12 cellular contexts compared by ENCODE assay signal in genomic region chr14:68598089-68598488, GRCh38.
A peak's percentile ranks its signal among the peaks of the same experiment; 100 is the strongest.
DNase-seq lines count a peak whose midpoint lies in the region; ATAC-seq, FAIRE-seq and TF ChIP-seq lines count a peak whose summit lies in the region.
"Had no signal": no experiment of that assay in that cellular context is flagged by ENCODE, and none has a peak within 500 bp of the region (broad histone marks: within the 10 kb centered on the region; RNA-seq: fewer than 3 reads in every experiment).

No MANE protein-coding gene starts in this region.

- FAIRE-seq in K562 (lab: Jason Lieb, UNC) = no peak

- TF ChIP-seq POLR2A in K562 (conservative IDR thresholded peaks at IDR 0.05) = no peak

- H2AFZ ChIP-seq in K562 (ENCODE audit: low read depth, low read length) = no peak overlapping the region

- POLR2A ChIA-PET in AG04450 (lab: Yijun Ruan, JAX) (interaction anchor here (0.7 kb wide), 2 partner anchors 10 to 90 kb away, joined by 3 read pairs; no protein-coding TSS in a partner anchor), K562 (lab: Yijun Ruan, JAX) (interaction anchor here (0.7 kb wide), 1 partner anchor 441 kb away, joined by 3 read pairs; no protein-coding TSS in a partner anchor)

- H3K27me3 ChIP-seq in AG04450 (ENCODE audit: control insufficient read depth, insufficient read depth, low read length) (no peaks in the 10 kb centered on the region), K562 (ENCODE audit: control insufficient read depth in 2 of 2, insufficient read depth in 2 of 2, low read length in 2 of 2) (no peaks in the 10 kb centered on the region), liver (ENCODE audit: control insufficient read depth in 4 of 4, insufficient read depth in 4 of 4, low read length in 3 of 4) (no peaks in the 10 kb centered on the region), skeletal muscle satellite cell (ENCODE audit: control insufficient read depth, insufficient read depth, low read length) (no peaks in the 10 kb centered on the region)

- WGBS in K562 (ENCODE audit: insufficient coverage, low coverage, missing lambda C conversion rate) = 21% methylated on average over 2 of the region's 2 CpGs
- 82% methylated on average over 2 of the region's 2 CpGs for WGBS in liver

- BruUV-seq in K562 (replicated peaks; lab: Mats Ljungman, UMichigan) = no TSS peak

- CTCF ChIA-PET in AG04450 (lab: Charles Lee) = no interaction called here
- CTCF ChIA-PET in K562 (lab: Yijun Ruan, JAX; ENCODE audit: low intra/inter-chr PET ratio) = no interaction called here

- H3K4me2 ChIP-seq in K562 (ENCODE audit: insufficient read depth, low read length) (no peak overlapping the region), skeletal muscle satellite cell (ENCODE audit: low read length) (peak overlapping the region; percentile 58)

- H3K4me1 ChIP-seq in K562 (replicated peaks in 1 of 2; ENCODE audit: control insufficient read depth in 2 of 2, insufficient read depth in 2 of 2, low read length in 2 of 2) (no peaks in the 10 kb centered on the region; a peak in 2 of 5 replicates), liver (ENCODE audit: control insufficient read depth in 4 of 4, insufficient read depth in 4 of 4, low read length in 3 of 4) (no peaks in the 10 kb centered on the region), skeletal muscle satellite cell (ENCODE audit: control insufficient read depth, insufficient read depth, low read length) (peaks cover 68% of the 10 kb centered on the region)

- in situ Hi-C loops in K562 (cut with MboI) = no loop called here

- peaks cover 0 to 14% of the 10 kb centered on the region in 2 donors for H3K4me1 Mint-ChIP-seq in natural killer cell

- no peak overlapping the region for H3K4me3 Mint-ChIP-seq in natural killer cell
- H3K4me3 Mint-ChIP-seq: activated T-helper 1 cell treated with anti-CD3 and anti-CD28 coated beads, Interleukin-12 subunit alpha, Interleukin-12 subunit beta, Interleukin-2, Interleukin-4 antibody, amounts not matched to agents 30 ng/mL and 10 ng/mL and 1 ng/mL, durations not matched to agents 14 hours and 24 hours and 36 hours; natural killer cell treated with Interleukin-12 subunit alpha and Interleukin-12 subunit beta and Interleukin-15 and Interleukin-18, amount 100 ng/mL, for 72 hours had no signal

- no peaks in the 10 kb centered on the region for H3K27me3 Mint-ChIP-seq in natural killer cell (ENCODE audit: low read depth in 2 of 2)
- H3K27me3 Mint-ChIP-seq: natural killer cell treated with Interleukin-12 subunit alpha and Interleukin-12 subunit beta and Interleukin-15 and Interleukin-18, amount 100 ng/mL, for 72 hours had no signal

- no peaks in the 10 kb centered on the region for H3K36me3 Mint-ChIP-seq in natural killer cell
- H3K36me3 Mint-ChIP-seq: natural killer cell treated with Interleukin-12 subunit alpha and Interleukin-12 subunit beta and Interleukin-15 and Interleukin-18, amount 100 ng/mL, for 72 hours had no signal

- TF ChIP-seq CTCF in AG04450 (IDR thresholded peaks at IDR 0.05; ENCODE audit: low read depth, low read length) (no peak), K562 (IDR thresholded peaks at IDR 0.05 in 2 of 3, conservative IDR thresholded peaks at IDR 0.05 in 1 of 3; ENCODE audit: insufficient read depth in 2 of 3, low read depth in 1 of 3, low read length in 3 of 3) (no peak), liver (IDR thresholded peaks at IDR 0.05; ENCODE audit: low read depth, low read length, missing input control) (no peak), natural killer cell (IDR thresholded peaks at IDR 0.05) (no peak)

- H3K36me3 ChIP-seq in K562 (ENCODE audit: control insufficient read depth, insufficient read depth, low read length) (no peaks in the 10 kb centered on the region), liver (ENCODE audit: control insufficient read depth in 4 of 4, insufficient read depth in 3 of 4, low read depth in 1 of 4, low read length in 3 of 4) (no peaks in the 10 kb centered on the region), skeletal muscle satellite cell (ENCODE audit: insufficient read depth, low read length) (no peaks in the 10 kb centered on the region)

- intact Hi-C loops in K562 (cut with micrococcal nuclease) = no loop called here
- intact Hi-C loops in natural killer cell (cut with micrococcal nuclease) = no loop called here

- TF ChIP-seq EP300 in K562 (IDR thresholded peaks at IDR 0.05; ENCODE audit: low read length) = no peak

- H3K79me2 ChIP-seq in K562 (ENCODE audit: control insufficient read depth, insufficient read depth, low read length) = no peaks in the 10 kb centered on the region

- DNase-seq in AG04450 (ENCODE audit: low read depth, low spot score) (no peak), K562 (ENCODE audit: extremely low read depth in 1 of 4, low spot score in 3 of 4) (no peak), NCI-H524 (lab: John Stamatoyannopoulos, UW) (no peak), natural killer cell (no peak)
- DNase-seq: Karpas-422 had no signal

- H3K9ac ChIP-seq in K562 (ENCODE audit: insufficient read depth in 1 of 2, low read depth in 2 of 2, low read length in 2 of 2) (no peak overlapping the region), liver (ENCODE audit: low read depth in 1 of 2, low read length in 2 of 2) (no peak overlapping the region), skeletal muscle satellite cell (ENCODE audit: low read depth, low read length) (peak overlapping the region; percentile 77)

- no peak for ATAC-seq in K562
- no peak for ATAC-seq in GM18520 (IDR thresholded peaks at IDR 0.05; ENCODE audit: unreplicated experiment)
- no peak for ATAC-seq in HG03097 (IDR thresholded peaks at IDR 0.05; ENCODE audit: low FRiP score, unreplicated experiment)
- ATAC-seq in natural killer cell = no peak
- ATAC-seq: activated CD4-positive, CD25-positive, alpha-beta regulatory T cell treated with anti-CD3 and anti-CD28 coated beads, Interleukin-2, amount 50 U/mL, for 24 hours; natural killer cell treated with Interleukin-12 subunit alpha and Interleukin-12 subunit beta and Interleukin-15 and Interleukin-18, amount 100 ng/mL, for 72 hours had no signal

- H3K27ac Mint-ChIP-seq in natural killer cell = no peak overlapping the region
- H3K27ac Mint-ChIP-seq: activated T-helper 1 cell treated with anti-CD3 and anti-CD28 coated beads, Interleukin-12 subunit alpha, Interleukin-12 subunit beta, Interleukin-2, Interleukin-4 antibody, amounts not matched to agents 30 ng/mL and 10 ng/mL and 1 ng/mL, durations not matched to agents 14 hours and 24 hours and 36 hours had no signal

- no peaks in the 10 kb centered on the region for H3K9me3 Mint-ChIP-seq in natural killer cell
- H3K9me3 Mint-ChIP-seq: activated T-helper 1 cell treated with anti-CD3 and anti-CD28 coated beads, Interleukin-12 subunit alpha, Interleukin-12 subunit beta, Interleukin-2, Interleukin-4 antibody, amounts not matched to agents 30 ng/mL and 10 ng/mL and 1 ng/mL, durations not matched to agents 14 hours and 24 hours and 36 hours; natural killer cell treated with Interleukin-12 subunit alpha and Interleukin-12 subunit beta and Interleukin-15 and Interleukin-18, amount 100 ng/mL, for 72 hours had no signal

- TF ChIP-seq RAD21 in K562 (CRISPR knock-in tag; conservative IDR thresholded peaks at IDR 0.05 in 1 of 2, IDR thresholded peaks at IDR 0.05 in 1 of 2) (no peak), liver (IDR thresholded peaks at IDR 0.05) (no peak)

- peak overlapping the region; percentile 98 for H3K27ac ChIP-seq in AG04450 (ENCODE audit: low read depth, low read length)
- H3K27ac ChIP-seq in K562 (ENCODE audit: extremely low read depth, low read depth, low read length) = no peak overlapping the region
- peak overlapping the region; percentile 73 to 79 for H3K27ac ChIP-seq in liver (ENCODE audit: low read depth in 1 of 2, low read length in 2 of 2)

- H3K4me3 ChIP-seq in AG04450 (ENCODE audit: low read depth, low read length) (no peak overlapping the region), K562 (no peak overlapping the region), liver (ENCODE audit: low read depth in 1 of 3, low read length in 3 of 3) (no peak overlapping the region), skeletal muscle satellite cell (ENCODE audit: low read length) (peak overlapping the region; percentile 46)

- H3K9me3 ChIP-seq in AG04450 (ENCODE audit: control insufficient read depth, insufficient read depth, low read length) (no peaks in the 10 kb centered on the region), K562 (replicated peaks; ENCODE audit: control insufficient read depth, insufficient read depth, low read depth, low read length) (no peaks in the 10 kb centered on the region), liver (ENCODE audit: control insufficient read depth in 4 of 4, low read length in 3 of 4) (no peaks in the 10 kb centered on the region), skeletal muscle satellite cell (replicated peaks; ENCODE audit: low read length) (no peaks in the 10 kb centered on the region)

- H3K9me1 ChIP-seq in K562 (ENCODE audit: control insufficient read depth, insufficient read depth, low read length) = no peaks in the 10 kb centered on the region

- H4K20me1 ChIP-seq in K562 (replicated peaks; ENCODE audit: control insufficient read depth, insufficient read depth, low read length) = no peaks in the 10 kb centered on the region

TF ChIP-seq in K562, 482 proteins besides CTCF, POLR2A, EP300 and RAD21 (continues in another document):
- TF ChIP-seq ZNF24 (IDR thresholded peaks at IDR 0.05) (0 out of 2 replicates have a peak, but pooled peaks have one; percentile 41), HNRNPH1 (optimal IDR thresholded peaks at IDR 0.05; ENCODE audit: low read depth, low read length) (no peak)
- TF ChIP-seq, protein P1, sequence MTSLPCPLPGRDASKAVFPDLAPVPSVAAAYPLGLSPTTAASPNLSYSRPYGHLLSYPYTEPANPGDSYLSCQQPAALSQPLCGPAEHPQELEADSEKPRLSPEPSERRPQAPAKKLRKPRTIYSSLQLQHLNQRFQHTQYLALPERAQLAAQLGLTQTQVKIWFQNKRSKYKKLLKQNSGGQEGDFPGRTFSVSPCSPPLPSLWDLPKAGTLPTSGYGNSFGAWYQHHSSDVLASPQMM (CRISPR knock-in tag; IDR thresholded peaks at IDR 0.05) = no peak

TF ChIP-seq in liver, 16 proteins besides CTCF, POLR2A, EP300 and RAD21 (continues in another document):
- TF ChIP-seq TAF1 (conservative IDR thresholded peaks at IDR 0.05) = no peak
- no peak for TF ChIP-seq JUND (IDR thresholded peaks at IDR 0.05)
- no peak for TF ChIP-seq HNF4G (IDR thresholded peaks at IDR 0.05)
